Comparison of ENCODE assay signal across 14 cellular contexts in the genomic region with DNA sequence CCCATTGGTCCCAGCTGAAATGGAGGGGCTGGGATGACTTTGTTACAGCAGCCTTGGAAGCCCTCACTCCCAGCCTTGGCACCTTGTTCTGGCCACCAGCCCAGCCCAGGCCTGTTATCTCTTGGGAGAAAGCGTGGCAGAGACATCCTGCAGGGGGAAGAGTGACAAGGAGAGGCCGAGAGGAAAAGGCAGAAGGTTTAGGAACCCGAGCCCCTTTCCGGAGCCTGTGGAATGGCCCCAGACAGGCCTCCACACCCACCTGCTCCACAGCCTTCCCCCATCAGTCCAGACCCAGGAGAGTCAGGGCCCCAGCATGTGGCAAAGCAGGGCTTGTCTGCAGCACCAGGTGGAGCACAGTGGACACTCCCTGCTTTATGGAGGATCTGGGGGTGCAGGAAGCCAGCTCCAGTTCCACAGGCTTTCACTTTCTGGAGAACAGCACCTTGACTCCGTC. TPM values are rescaled to one million over a fixed set of nuclear protein-coding genes. Genes with fewer than 3 reads are reported as not detected.
DNase-seq lines count a peak whose midpoint lies in the region; ATAC-seq and TF ChIP-seq lines count a peak whose summit lies in the region.
"Had no signal": no experiment of that assay in that cellular context is flagged by ENCODE, and none has a peak within 500 bp of the region (broad histone marks: within the 10 kb centered on the region; RNA-seq: fewer than 3 reads in every experiment).

No MANE protein-coding gene starts in this region.

- peaks cover 25% of the 10 kb centered on the region for H3K36me3 Mint-ChIP-seq in mesothelial cell of epicardium

- H3K9me3 ChIP-seq in Peyer's patch (no peaks in the 10 kb centered on the region), esophagus squamous epithelium (no peaks in the 10 kb centered on the region), stomach (no peaks in the 10 kb centered on the region)

- DNase-seq in Peyer's patch (peak in 1 of 3 donors; percentile 64), esophagus squamous epithelium (lab: John Stamatoyannopoulos, UW) (no peak), mesothelial cell of epicardium (ENCODE audit: low spot score in 2 of 2, unreplicated experiment in 2 of 2) (no peak), stomach (no peak), iPS-NIHi7 (ENCODE audit: extremely low spot score) (no peak), NCI-H187 (lab: John Stamatoyannopoulos, UW) (no peak)
- DNase-seq: activated CD4-positive, alpha-beta T cell treated with anti-CD3 and anti-CD28 coated beads for 1 hour; activated T-cell treated with anti-CD3 and anti-CD28 coated beads for 4 hours; amniotic stem cell; DMS53; GM23248 had no signal

- TF ChIP-seq EP300 in stomach (IDR thresholded peaks at IDR 0.05): no peak

- WGBS in esophagus squamous epithelium, 2 donors: 59% methylated on average over 4 of the region's 5 CpGs; no CpG with 5 or more reads in 1 of the 2 donors
- WGBS in stomach, 5 donors: 30 to 44% (median 32%) methylated on average over 4 to 5 of the region's 5 CpGs

- H3K4me1 Mint-ChIP-seq in mesothelial cell of epicardium: peaks cover 19% of the 10 kb centered on the region

- H3K27me3 Mint-ChIP-seq in mesothelial cell of epicardium (ENCODE audit: low read depth): no peaks in the 10 kb centered on the region

- intact Hi-C loops in esophagus squamous epithelium (cut with DNase I): no loop called here
- intact Hi-C loops in stomach (cut with DNase I; ENCODE audit: low total_unique reads): no loop called here

- no peaks in the 10 kb centered on the region for H3K9me3 Mint-ChIP-seq in mesothelial cell of epicardium

- no peak overlapping the region for H3K4me3 ChIP-seq in Peyer's patch
- H3K4me3 ChIP-seq in esophagus squamous epithelium: no peak overlapping the region
- no peak overlapping the region for H3K4me3 ChIP-seq in stomach
- H3K4me3 ChIP-seq: GM12878, GM23248 had no signal

- TF ChIP-seq POLR2A in Peyer's patch (IDR thresholded peaks at IDR 0.05): no peak
- TF ChIP-seq POLR2A in esophagus squamous epithelium (IDR thresholded peaks at IDR 0.05): no peak
- no peak for TF ChIP-seq POLR2A in stomach (IDR thresholded peaks at IDR 0.05)

- H3K27ac Mint-ChIP-seq in mesothelial cell of epicardium: peak overlapping the region; percentile 80

- H3K4me3 Mint-ChIP-seq in mesothelial cell of epicardium: no peak overlapping the region

- H3K36me3 ChIP-seq in Peyer's patch: peaks cover 0 to 31% (median 0%) of the 10 kb centered on the region in 3 donors
- peaks cover 0 to 68% (median 6%) of the 10 kb centered on the region in 3 donors for H3K36me3 ChIP-seq in esophagus squamous epithelium
- peaks cover 12 to 44% (median 39%) of the 10 kb centered on the region in 4 donors for H3K36me3 ChIP-seq in stomach

- H3K4me1 ChIP-seq in Peyer's patch (peaks cover 0 to 34% (median 2%) of the 10 kb centered on the region in 4 donors), esophagus squamous epithelium (peaks cover 14 to 84% (median 63%) of the 10 kb centered on the region in 3 donors), stomach (peaks cover 35 to 69% (median 55%) of the 10 kb centered on the region in 4 donors)

- TF ChIP-seq CTCF in Peyer's patch (IDR thresholded peaks at IDR 0.05) (peak in 1 of 6 experiments; percentile 18), esophagus squamous epithelium (IDR thresholded peaks at IDR 0.05) (no peak), mesothelial cell of epicardium (IDR thresholded peaks at IDR 0.05; ENCODE audit: unreplicated experiment) (no peak), stomach (IDR thresholded peaks at IDR 0.05) (no peak)

- H3K27ac ChIP-seq in Peyer's patch (peak overlapping the region; percentile 31 to 61 (median 34)), esophagus squamous epithelium (peak overlapping the region; percentile 23 to 81 (median 63)), stomach (peak overlapping the region in 4 of 5 donors; percentile 38 to 69 (median 62))
- H3K27ac ChIP-seq: GM23248 had no signal

- H3K27me3 ChIP-seq in Peyer's patch (no peaks in the 10 kb centered on the region), esophagus squamous epithelium (no peaks in the 10 kb centered on the region), stomach (no peaks in the 10 kb centered on the region)

- no peak for ATAC-seq in GM21786 (IDR thresholded peaks at IDR 0.05; ENCODE audit: unreplicated experiment)
- no peak for ATAC-seq in GM19455 (IDR thresholded peaks at IDR 0.05; ENCODE audit: unreplicated experiment)
- ATAC-seq: GM12878 had no signal

RNA-seq across cellular contexts. Expression of a gene that starts 24.1 kb away (rescaled TPM):
- 100 to 1,000 TPM in 3 of 4 donors, 10 to 100 TPM in 1; 88.3 to 154 (median 119) TPM for total RNA-seq in Peyer's patch
- 10 to 100 TPM; 27.6 to 75.9 (median 48.8) TPM for total RNA-seq in esophagus squamous epithelium
- total RNA-seq in mesothelial cell of epicardium: 74.3 to 85.3 TPM (median 79.2 TPM) in 3 replicates
- 100 to 1,000 TPM in 3 of 5 donors, 10 to 100 TPM in 2; 40.0 to 253 (median 149) TPM for total RNA-seq in stomach
- polyA plus RNA-seq in stomach: 10 to 100 TPM; 45.6 to 83.2 (median 68.4) TPM
